Comparison of ENCODE assay signal across 8 cellular contexts in genomic region chr9:78235771-78236510, GRCh38. TPM values are rescaled to one million over a fixed set of nuclear protein-coding genes. Genes with fewer than 3 reads are reported as not detected.
DNase-seq lines count a peak whose midpoint lies in the region; ATAC-seq and TF ChIP-seq lines count a peak whose summit lies in the region.

Gene CEP78, plus strand, starts transcription at chr9:78236075. Its CDS starts 276 bp downstream, at chr9:78236351.

- TF ChIP-seq CTCF in left ventricle myocardium inferior (IDR thresholded peaks at IDR 0.05; ENCODE audit: borderline replicate concordance) = no peak
- no peak for TF ChIP-seq CTCF in progenitor cell of endocrine pancreas (IDR thresholded peaks at IDR 0.05; ENCODE audit: unreplicated experiment)

- H3K27ac ChIP-seq in left ventricle myocardium inferior (replicated peaks) = peak within 1 kb of the TSS; percentile 79

- H3K36me3 ChIP-seq in left ventricle myocardium inferior = no peaks in the 10 kb centered on the region

- H3K27me3 ChIP-seq in left ventricle myocardium inferior (ENCODE audit: low read depth) = no peaks in the 10 kb centered on the region

- H3K4me3 ChIP-seq in left ventricle myocardium inferior = peak within 1 kb of the TSS; percentile 99

- no peaks in the 10 kb centered on the region for H3K9me3 ChIP-seq in T-helper 17 cell (ENCODE audit: control insufficient read depth, low read length, poor library complexity, severe bottlenecking)
- no peaks in the 10 kb centered on the region for H3K9me3 ChIP-seq in left ventricle myocardium inferior (replicated peaks)

- ATAC-seq in HG02852 (IDR thresholded peaks at IDR 0.05; ENCODE audit: unreplicated experiment) (peak; percentile 97), T-helper 17 cell (peak; percentile 98)

- peak; percentile 19 for DNase-seq in NCI-H1436 treated with DMSO at 0.1 percent for 48 hours (lab: John Stamatoyannopoulos, UW)
- DNase-seq in T-helper 17 cell = peak; percentile 74 to 76 (median 75)
- peak in 54 of 56 donors; percentile 27 to 90 (median 76) for DNase-seq in amygdala (lab: John Stamatoyannopoulos, UW)
- peak; percentile 92 for DNase-seq in left ventricle myocardium inferior
- peak; percentile 86 for DNase-seq in progenitor cell of endocrine pancreas (ENCODE audit: low spot score, unreplicated experiment)
- DNase-seq in ureter (ENCODE audit: low spot score) = peak; percentile 93

- intact Hi-C loops in left ventricle myocardium inferior (cut with micrococcal nuclease) = no loop called here

- H3K27ac Mint-ChIP-seq in T-helper 17 cell (no peak within 1 kb of the TSS), progenitor cell of endocrine pancreas (peak within 1 kb of the TSS; percentile 96)

- peaks cover 24% of the 10 kb centered on the region for H3K4me1 ChIP-seq in left ventricle myocardium inferior

- H3K9me3 Mint-ChIP-seq in progenitor cell of endocrine pancreas (ENCODE audit: low read depth) = no peaks in the 10 kb centered on the region

- H3K4me1 Mint-ChIP-seq in T-helper 17 cell (peaks cover 34% of the 10 kb centered on the region), progenitor cell of endocrine pancreas (ENCODE audit: low read depth) (peaks cover 17% of the 10 kb centered on the region)

- H3K36me3 Mint-ChIP-seq in T-helper 17 cell (ENCODE audit: low read depth) (peaks cover 3% of the 10 kb centered on the region), progenitor cell of endocrine pancreas (ENCODE audit: insufficient read depth) (peaks cover 7% of the 10 kb centered on the region)

- no peak within 1 kb of the TSS for H3K4me3 Mint-ChIP-seq in T-helper 17 cell
- peak within 1 kb of the TSS; percentile 91 for H3K4me3 Mint-ChIP-seq in progenitor cell of endocrine pancreas (ENCODE audit: low read depth)

- H3K27me3 Mint-ChIP-seq in T-helper 17 cell = no peaks in the 10 kb centered on the region
- H3K27me3 Mint-ChIP-seq in progenitor cell of endocrine pancreas = no peaks in the 10 kb centered on the region

- TF ChIP-seq POLR2A in GM15510 (IDR thresholded peaks at IDR 0.05; ENCODE audit: borderline replicate concordance, extremely low read depth, insufficient read length) = peak; percentile 87

RNA-seq across cellular contexts. Expression of gene CEP78, which starts in this region (rescaled TPM):
- total RNA-seq in T-helper 17 cell (10 to 100 TPM; 16.4 to 18.9 TPM), left ventricle myocardium inferior (3.4 TPM), progenitor cell of endocrine pancreas (59.5 and 61.9 TPM in 2 replicates), ureter (10.2 TPM)

Comparison
In these comparisons a context has a peak if more than half of its experiments do, and no peak if none do; other contexts are left out.
1. Peak in every context shown above with its lines: DNase-seq, ATAC-seq, H3K4me3 ChIP-seq and H3K27ac ChIP-seq.
2. DNase-seq: peak in every context shown above with its lines; median percentile 93 in ureter; 92 in left ventricle myocardium inferior; 86 in progenitor cell of endocrine pancreas; 76 in amygdala; 75 in T-helper 17 cell; 19 in NCI-H1436 treated with DMSO at 0.1 percent for 48 hours.